Comparison of ENCODE assay signal across 8 cellular contexts in genomic region chr6:154805288-154805911, GRCh38.
DNase-seq lines count a peak whose midpoint lies in the region; ATAC-seq, FAIRE-seq and TF ChIP-seq lines count a peak whose summit lies in the region.

No MANE protein-coding gene starts in this region.

- H3K27me3 ChIP-seq in GM12878 (replicated peaks in 1 of 2; ENCODE audit: control insufficient read depth in 2 of 2, insufficient read depth in 2 of 2, low read length in 1 of 2): no peaks in the 10 kb centered on the region

- DNase-seq in natural killer cell (no peak), NCI-H1092 (lab: John Stamatoyannopoulos, UW) (peak; percentile 1), GM12878 (ENCODE audit: low read depth, low spot score) (no peak), left lobe of liver (ENCODE audit: low spot score) (no peak), mesenteric fat pad (ENCODE audit: low spot score) (no peak), NCI-H2081 treated with DMSO at 0.1 percent for 48 hours (lab: John Stamatoyannopoulos, UW) (no peak)
- no peak for DNase-seq in natural killer cell treated with Interleukin-12 subunit alpha and Interleukin-12 subunit beta and Interleukin-15 and Interleukin-18, amount 100 ng/mL, for 72 hours (ENCODE audit: low spot score)

- no peak overlapping the region for H3K4me3 Mint-ChIP-seq in natural killer cell
- no peak overlapping the region for H3K4me3 Mint-ChIP-seq in natural killer cell treated with Interleukin-12 subunit alpha and Interleukin-12 subunit beta and Interleukin-15 and Interleukin-18, amount 100 ng/mL, for 72 hours

- POLR2A ChIA-PET in GM12878 (lab: Charles Lee): interaction anchor here (0.7 to 1.6 kb wide), 2 partner anchors 15 to 130 kb away, joined by 3 to 4 read pairs; no protein-coding TSS in a partner anchor

- peak; percentile 90 for TF ChIP-seq RAD21 in GM12878 (IDR thresholded peaks at IDR 0.05; ENCODE audit: insufficient read depth, low read depth, low read length)

- H3K36me3 ChIP-seq in GM12878 (ENCODE audit: control insufficient read depth in 2 of 2, insufficient read depth in 2 of 2, low read length in 1 of 2): peaks cover 0 to 36% of the 10 kb centered on the region in 2 experiments

- 5% methylated on average over 2 of the region's 2 CpGs for WGBS in GM12878 (ENCODE audit: insufficient coverage, insufficient replicate concordance, low lambda C conversion rate, missing lambda C conversion rate)

- TF ChIP-seq POLR2A in GM12878 (IDR thresholded peaks at IDR 0.05; ENCODE audit: low read depth, low read length): no peak

- no peaks in the 10 kb centered on the region for H3K4me1 ChIP-seq in GM12878 (ENCODE audit: control insufficient read depth, insufficient read depth, low read length)

- peaks cover 18% of the 10 kb centered on the region for H3K36me3 Mint-ChIP-seq in natural killer cell
- H3K36me3 Mint-ChIP-seq in natural killer cell treated with Interleukin-12 subunit alpha and Interleukin-12 subunit beta and Interleukin-15 and Interleukin-18, amount 100 ng/mL, for 72 hours: peaks cover 16% of the 10 kb centered on the region

- no peak overlapping the region for H3K4me3 ChIP-seq in GM12878

- no peak overlapping the region for H3K27ac ChIP-seq in GM12878 (ENCODE audit: control insufficient read depth, insufficient read depth)

- no TSS peak for BruUV-seq in GM12878 (replicated peaks; lab: Mats Ljungman, UMichigan)

- ATAC-seq in natural killer cell (peak; percentile 67 to 92 (median 76)), GM12878 (peak; percentile 62), left lobe of liver (peak; percentile 84), GM18870 (IDR thresholded peaks at IDR 0.05; ENCODE audit: unreplicated experiment) (no peak)
- ATAC-seq in natural killer cell treated with Interleukin-12 subunit alpha and Interleukin-12 subunit beta and Interleukin-15 and Interleukin-18, amount 100 ng/mL, for 72 hours: no peak

- H3K9ac ChIP-seq in GM12878 (ENCODE audit: control insufficient read depth, insufficient read depth, low read length): no peak overlapping the region

- no peaks in the 10 kb centered on the region for H3K9me3 Mint-ChIP-seq in natural killer cell
- H3K9me3 Mint-ChIP-seq in natural killer cell treated with Interleukin-12 subunit alpha and Interleukin-12 subunit beta and Interleukin-15 and Interleukin-18, amount 100 ng/mL, for 72 hours: no peaks in the 10 kb centered on the region

- peaks cover under 1 to 7% of the 10 kb centered on the region in 2 donors for H3K4me1 Mint-ChIP-seq in natural killer cell
- peaks cover 1 to 10% of the 10 kb centered on the region in 2 donors for H3K4me1 Mint-ChIP-seq in natural killer cell treated with Interleukin-12 subunit alpha and Interleukin-12 subunit beta and Interleukin-15 and Interleukin-18, amount 100 ng/mL, for 72 hours (ENCODE audit: low read depth in 2 of 2)

- H3K9me3 ChIP-seq in GM12878 (replicated peaks; ENCODE audit: control insufficient read depth, insufficient read depth, low read length): no peaks in the 10 kb centered on the region

- SMC1A ChIA-PET in GM12878 (lab: Charles Lee; ENCODE audit: uncharacterized antibody, unreplicated experiment): interaction anchor here (0.6 to 7.9 kb wide), 15 partner anchors 9 to 131 kb away, joined by 3 to 73 read pairs (median 4); no protein-coding TSS in a partner anchor

- no peak for TF ChIP-seq EP300 in GM12878 (IDR thresholded peaks at IDR 0.05; ENCODE audit: borderline replicate concordance in 1 of 2, control insufficient read depth in 1 of 2, low read depth in 2 of 2, low read length in 2 of 2)

- in situ Hi-C loops in GM12878 (cut with MboI): no loop called here

- no peak overlapping the region for H2AFZ ChIP-seq in GM12878 (ENCODE audit: control insufficient read depth, low read depth, low read length)

- no peaks in the 10 kb centered on the region for H4K20me1 ChIP-seq in GM12878 (ENCODE audit: control insufficient read depth, insufficient read depth)

- peak; percentile 83 for TF ChIP-seq CTCF in natural killer cell (IDR thresholded peaks at IDR 0.05)
- peak; percentile 31 to 58 (median 41); a peak in 4 of 6 replicates for TF ChIP-seq CTCF in GM12878 (IDR thresholded peaks at IDR 0.05 in 2 of 3, conservative IDR thresholded peaks at IDR 0.05 in 1 of 3; ENCODE audit: control insufficient read depth in 2 of 3, extremely low read depth in 1 of 3, insufficient read depth in 1 of 3, low read depth in 3 of 3, low read length in 3 of 3)

- CTCF ChIA-PET in GM12878 (lab: Yijun Ruan, JAX): interaction anchor here (0.6 to 10.6 kb wide), 23 partner anchors 9 to 200 kb away, joined by 3 to 155 read pairs (median 4); no protein-coding TSS in a partner anchor

- H3K79me2 ChIP-seq in GM12878 (ENCODE audit: control insufficient read depth, insufficient read depth, low read length): no peaks in the 10 kb centered on the region

- H3K27me3 Mint-ChIP-seq in natural killer cell (ENCODE audit: low read depth in 2 of 2): no peaks in the 10 kb centered on the region
- no peaks in the 10 kb centered on the region for H3K27me3 Mint-ChIP-seq in natural killer cell treated with Interleukin-12 subunit alpha and Interleukin-12 subunit beta and Interleukin-15 and Interleukin-18, amount 100 ng/mL, for 72 hours

- no peak overlapping the region for H3K4me2 ChIP-seq in GM12878 (ENCODE audit: control insufficient read depth, insufficient read depth)

- RAD21 ChIA-PET in GM12878 (lab: Charles Lee; ENCODE audit: unreplicated experiment): interaction anchor here (1.1 to 7.3 kb wide), 9 partner anchors 9 to 131 kb away, joined by 3 to 60 read pairs (median 4); no protein-coding TSS in a partner anchor

- no peak for FAIRE-seq in GM12878 (lab: Jason Lieb, UNC)

- H3K27ac Mint-ChIP-seq in natural killer cell: peak overlapping the region; percentile 6 to 58
- H3K27ac Mint-ChIP-seq in natural killer cell treated with Interleukin-12 subunit alpha and Interleukin-12 subunit beta and Interleukin-15 and Interleukin-18, amount 100 ng/mL, for 72 hours: no peak overlapping the region

- intact Hi-C loops in natural killer cell (cut with micrococcal nuclease) (loop anchor here (1.0 kb wide), 3 partner anchors 72 to 130 kb away; partner anchors contain the start of gene SCAF8), GM12878 (cut with micrococcal nuclease; ENCODE audit: unreplicated experiment) (loop anchor here (1.0 kb wide), 2 partner anchors 72 to 130 kb away; partner anchors contain the start of gene SCAF8)

TF ChIP-seq in GM12878, 131 proteins besides CTCF, POLR2A, EP300 and RAD21:
- TF ChIP-seq ZNF384 (IDR thresholded peaks at IDR 0.05; ENCODE audit: borderline replicate concordance, low read depth, low read length): 0 out of 2 replicates have a peak, but pooled peaks have one; percentile 45
- TF ChIP-seq SMC3 (IDR thresholded peaks at IDR 0.05; ENCODE audit: borderline replicate concordance, low read length): peak; percentile 81
- TF ChIP-seq FOXM1 (IDR thresholded peaks at IDR 0.05; ENCODE audit: low read depth, low read length): 0 out of 2 replicates have a peak, but pooled peaks have one; percentile 30
- TF ChIP-seq BRCA1 (IDR thresholded peaks at IDR 0.05; ENCODE audit: low read depth, low read length): no peak

Comparison
In these comparisons a context has a peak if more than half of its experiments do, and no peak if none do; other contexts are left out.
1. ATAC-seq: peak in natural killer cell (3 of 3), GM12878 (single experiment) and left lobe of liver (single experiment); none in natural killer cell treated with Interleukin-12 subunit alpha and Interleukin-12 subunit beta and Interleukin-15 and Interleukin-18, amount 100 ng/mL, for 72 hours (0 of 2) and GM18870 (single experiment).
2. H3K27ac Mint-ChIP-seq: peak in natural killer cell (2 of 2); none in natural killer cell treated with Interleukin-12 subunit alpha and Interleukin-12 subunit beta and Interleukin-15 and Interleukin-18, amount 100 ng/mL, for 72 hours (0 of 2).